Comparison of ENCODE assay signal across 32 cellular contexts in the genomic region with DNA sequence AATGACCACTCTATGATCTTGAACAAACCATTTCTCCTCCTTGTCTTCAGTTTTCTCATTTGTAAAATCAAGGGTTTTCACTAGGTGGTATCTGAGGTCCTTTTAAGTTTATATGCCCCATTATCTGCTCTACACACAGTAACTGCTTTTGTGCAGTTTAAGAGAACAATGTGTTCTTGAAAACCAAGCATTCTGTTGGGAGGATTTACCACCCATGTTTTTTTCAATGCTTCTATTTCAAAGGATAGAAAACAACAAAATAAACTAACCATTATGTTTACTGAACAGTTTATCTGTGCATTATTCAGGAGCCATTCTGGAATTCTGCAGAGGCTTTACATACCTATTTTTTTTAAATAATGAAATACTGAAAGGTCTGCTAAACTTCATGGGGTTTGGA.
A peak's percentile ranks its signal among the peaks of the same experiment; 100 is the strongest.
DNase-seq lines count a peak whose midpoint lies in the region; ATAC-seq, FAIRE-seq and TF ChIP-seq lines count a peak whose summit lies in the region.
"Had no signal": no experiment of that assay in that cellular context is flagged by ENCODE, and none has a peak within 500 bp of the region (broad histone marks: within the 10 kb centered on the region; RNA-seq: fewer than 3 reads in every experiment).

No MANE protein-coding gene starts in this region.

- no peaks in the 10 kb centered on the region for H3K27me3 ChIP-seq in CD8-positive, alpha-beta T cell (ENCODE audit: insufficient read depth, low read length)
- no peaks in the 10 kb centered on the region for H3K27me3 ChIP-seq in GM12878 (replicated peaks in 1 of 2; ENCODE audit: control insufficient read depth in 2 of 2, insufficient read depth in 2 of 2, low read length in 1 of 2)
- H3K27me3 ChIP-seq: BLaER1; BLaER1 treated with 17β-estradiol and CSF1 and Interleukin-3, amounts not matched to agents 10 nM and 100 nM had no signal

- TF ChIP-seq RAD21 in GM12878 (IDR thresholded peaks at IDR 0.05; ENCODE audit: insufficient read depth, low read depth, low read length): no peak

- H2AFZ ChIP-seq in GM12878 (ENCODE audit: control insufficient read depth, low read depth, low read length): no peak overlapping the region

- H3K36me3 Mint-ChIP-seq in CD8-positive, alpha-beta T cell: no peaks in the 10 kb centered on the region
- H3K36me3 Mint-ChIP-seq: CD14-positive monocyte; CD4-positive, alpha-beta memory T cell; CD4-positive, CD25-positive, alpha-beta regulatory T cell had no signal

- no peaks in the 10 kb centered on the region for H3K4me1 Mint-ChIP-seq in CD8-positive, alpha-beta T cell (ENCODE audit: low read depth)
- H3K4me1 Mint-ChIP-seq: B cell; CD14-positive monocyte; CD4-positive, alpha-beta memory T cell; CD4-positive, CD25-positive, alpha-beta regulatory T cell; CD8-positive, alpha-beta memory T cell had no signal

- H3K4me3 ChIP-seq in CD8-positive, alpha-beta T cell (ENCODE audit: low read depth, low read length): no peak overlapping the region
- no peak overlapping the region for H3K4me3 ChIP-seq in GM12878
- H3K4me3 ChIP-seq: A549; BLaER1; BLaER1 treated with 17β-estradiol and CSF1 and Interleukin-3, amounts not matched to agents 10 nM and 100 nM had no signal

- H3K4me1 ChIP-seq in CD8-positive, alpha-beta T cell (ENCODE audit: insufficient read depth, low read length): no peaks in the 10 kb centered on the region
- H3K4me1 ChIP-seq in GM12878 (ENCODE audit: control insufficient read depth, insufficient read depth, low read length): no peaks in the 10 kb centered on the region
- H3K4me1 ChIP-seq: A549; BE2C; BLaER1; BLaER1 treated with 17β-estradiol and CSF1 and Interleukin-3, amounts not matched to agents 10 nM and 100 nM; Caco-2 had no signal

- CTCF ChIA-PET in CD8-positive, alpha-beta T cell (lab: Charles Lee): no interaction called here
- CTCF ChIA-PET in GM12878 (lab: Yijun Ruan, JAX): no interaction called here

- H3K27me3 Mint-ChIP-seq in CD8-positive, alpha-beta T cell (ENCODE audit: low read depth): peaks cover 3% of the 10 kb centered on the region
- H3K27me3 Mint-ChIP-seq: CD4-positive, alpha-beta T cell; CD4-positive, CD25-positive, alpha-beta regulatory T cell had no signal

- TF ChIP-seq CTCF in CD8-positive, alpha-beta T cell (IDR thresholded peaks at IDR 0.05): peak; percentile 6
- no peak for TF ChIP-seq CTCF in GM12878 (IDR thresholded peaks at IDR 0.05 in 2 of 3, conservative IDR thresholded peaks at IDR 0.05 in 1 of 3; ENCODE audit: control insufficient read depth in 2 of 3, extremely low read depth in 1 of 3, insufficient read depth in 1 of 3, low read depth in 3 of 3, low read length in 3 of 3)

- in situ Hi-C loops in GM12878 (cut with MboI): no loop called here

- H3K27ac ChIP-seq in CD8-positive, alpha-beta T cell (ENCODE audit: low read depth, low read length): no peak overlapping the region
- H3K27ac ChIP-seq in GM12878 (ENCODE audit: control insufficient read depth, insufficient read depth): no peak overlapping the region
- H3K27ac ChIP-seq: 22Rv1; A549; BLaER1; BLaER1 treated with 17β-estradiol and CSF1 and Interleukin-3, amounts not matched to agents 10 nM and 100 nM; C4-2B had no signal

- H3K4me2 ChIP-seq in GM12878 (ENCODE audit: control insufficient read depth, insufficient read depth): no peak overlapping the region
- H3K4me2 ChIP-seq: A549; BLaER1; BLaER1 treated with 17β-estradiol and CSF1 and Interleukin-3, amounts not matched to agents 10 nM and 100 nM had no signal

- no peak for TF ChIP-seq EP300 in GM12878 (IDR thresholded peaks at IDR 0.05; ENCODE audit: borderline replicate concordance in 1 of 2, control insufficient read depth in 1 of 2, low read depth in 2 of 2, low read length in 2 of 2)

- H3K9me3 Mint-ChIP-seq in CD8-positive, alpha-beta T cell: peaks cover 5% of the 10 kb centered on the region

- FAIRE-seq in GM12878 (lab: Jason Lieb, UNC): no peak
- FAIRE-seq: A204.1, A549, D721Med had no signal

- intact Hi-C loops in CD8-positive, alpha-beta T cell (cut with DNase I, micrococcal nuclease): no loop called here
- intact Hi-C loops in GM12878 (cut with micrococcal nuclease; ENCODE audit: unreplicated experiment): no loop called here

- H3K27ac Mint-ChIP-seq in CD8-positive, alpha-beta T cell: no peak overlapping the region
- H3K27ac Mint-ChIP-seq: B cell; CD14-positive monocyte; CD4-positive, alpha-beta memory T cell; CD4-positive, alpha-beta T cell; CD4-positive, CD25-positive, alpha-beta regulatory T cell; CD8-positive, alpha-beta memory T cell had no signal

- H3K9me3 ChIP-seq in CD8-positive, alpha-beta T cell (ENCODE audit: low read length): no peaks in the 10 kb centered on the region
- H3K9me3 ChIP-seq in GM12878 (replicated peaks; ENCODE audit: control insufficient read depth, insufficient read depth, low read length): no peaks in the 10 kb centered on the region
- H3K9me3 ChIP-seq: A549, BE2C, BLaER1, Caco-2 had no signal

- ATAC-seq in CD8-positive, alpha-beta T cell: no peak
- ATAC-seq in GM12878: no peak
- ATAC-seq: A549 had no signal

- no peaks in the 10 kb centered on the region for H3K79me2 ChIP-seq in GM12878 (ENCODE audit: control insufficient read depth, insufficient read depth, low read length)

- no peak overlapping the region for H3K4me3 Mint-ChIP-seq in CD8-positive, alpha-beta T cell
- H3K4me3 Mint-ChIP-seq: B cell; CD14-positive monocyte; CD4-positive, alpha-beta memory T cell; CD4-positive, alpha-beta T cell; CD4-positive, CD25-positive, alpha-beta regulatory T cell; CD8-positive, alpha-beta memory T cell had no signal

- no peak for TF ChIP-seq POLR2A in GM12878 (IDR thresholded peaks at IDR 0.05; ENCODE audit: low read depth, low read length)

- RAD21 ChIA-PET in GM12878 (lab: Charles Lee; ENCODE audit: unreplicated experiment): no interaction called here

- H3K9ac ChIP-seq in GM12878 (ENCODE audit: control insufficient read depth, insufficient read depth, low read length): no peak overlapping the region
- H3K9ac ChIP-seq: BLaER1; BLaER1 treated with 17β-estradiol and CSF1 and Interleukin-3, amounts not matched to agents 10 nM and 100 nM had no signal

- no TSS peak for BruUV-seq in GM12878 (replicated peaks; lab: Mats Ljungman, UMichigan)

- no peak for DNase-seq in CD8-positive, alpha-beta T cell
- DNase-seq in GM12878 (ENCODE audit: low read depth, low spot score) (no peak), cerebellar nuclear complex (lab: John Stamatoyannopoulos, UW) (no peak), SHP77 treated with DMSO at 0.1 percent for 48 hours (lab: John Stamatoyannopoulos, UW) (no peak)
- DNase-seq: 8988T; ACHN; AML-193; BE2C; C1 segment of cervical spinal cord; Caco-2; Calu3; CD4-positive, alpha-beta memory T cell; CD4-positive, alpha-beta T cell; CD4-positive, CD25-positive, alpha-beta regulatory T cell; CD8-positive, alpha-beta memory T cell; COR-L47; DMS 273 treated with DMSO at 0.1 percent for 48 hours; DMS153; DMS53; DMS79; DMS79 treated with DMSO at 0.1 percent for 48 hours; DND-41; EL had no signal

- POLR2A ChIA-PET in CD8-positive, alpha-beta T cell (lab: Charles Lee): no interaction called here
- POLR2A ChIA-PET in GM12878 (lab: Charles Lee): no interaction called here

- no peaks in the 10 kb centered on the region for H3K36me3 ChIP-seq in CD8-positive, alpha-beta T cell (ENCODE audit: insufficient read depth, low read length)
- H3K36me3 ChIP-seq in GM12878 (ENCODE audit: control insufficient read depth in 2 of 2, insufficient read depth in 2 of 2, low read length in 1 of 2): no peaks in the 10 kb centered on the region
- H3K36me3 ChIP-seq: BE2C; BLaER1; BLaER1 treated with 17β-estradiol and CSF1 and Interleukin-3, amounts not matched to agents 10 nM and 100 nM had no signal

- no peaks in the 10 kb centered on the region for H4K20me1 ChIP-seq in GM12878 (ENCODE audit: control insufficient read depth, insufficient read depth)
- H4K20me1 ChIP-seq: BLaER1; BLaER1 treated with 17β-estradiol and CSF1 and Interleukin-3, amounts not matched to agents 10 nM and 100 nM had no signal

- SMC1A ChIA-PET in GM12878 (lab: Charles Lee; ENCODE audit: uncharacterized antibody, unreplicated experiment): no interaction called here

TF ChIP-seq in GM12878, 131 proteins besides CTCF, POLR2A, EP300 and RAD21:
- TF ChIP-seq HDAC2 (IDR thresholded peaks at IDR 0.05): no peak
- TF ChIP-seq KAT2A (conservative IDR thresholded peaks at IDR 0.05; ENCODE audit: control insufficient read depth, low read depth, low read length): no peak
- TF ChIP-seq CEBPB (IDR thresholded peaks at IDR 0.05; ENCODE audit: borderline replicate concordance in 1 of 2, low read depth in 2 of 2, low read length in 2 of 2): no peak
- 0 out of 2 replicates have a peak, but pooled peaks have one; percentile 54 for TF ChIP-seq NFXL1 (IDR thresholded peaks at IDR 0.05; ENCODE audit: borderline replicate concordance)
